ENCODE assay signal across 11 cellular contexts in genomic region chr19:18049390-18049789, GRCh38. TPM values are rescaled to one million over a fixed set of nuclear protein-coding genes. Genes with fewer than 3 reads are reported as not detected.
A peak's percentile ranks its signal among the peaks of the same experiment; 100 is the strongest.
DNase-seq lines count a peak whose midpoint lies in the region; ATAC-seq and TF ChIP-seq lines count a peak whose summit lies in the region.
"Had no signal": no experiment of that assay in that cellular context is flagged by ENCODE, and none has a peak within 500 bp of the region (broad histone marks: within the 10 kb centered on the region; RNA-seq: fewer than 3 reads in every experiment).

No MANE protein-coding gene starts in this region.

- peaks cover 22 to 53% of the 10 kb centered on the region in 2 donors for H3K4me1 ChIP-seq in ascending aorta

- H3K27ac Mint-ChIP-seq in activated naive CD8-positive, alpha-beta T cell treated with anti-CD3 and anti-CD28 coated beads, Interleukin-2, amount 50 U/mL, for 24 hours, result no peak overlapping the region

- H3K4me3 ChIP-seq in ascending aorta (no peak overlapping the region), retinal pigment epithelial cell (ENCODE audit: low read length) (no peak overlapping the region)
- H3K4me3 ChIP-seq: BLaER1 treated with 17β-estradiol and CSF1 and Interleukin-3, amounts not matched to agents 10 nM and 100 nM had no signal

- H3K4me3 Mint-ChIP-seq in activated naive CD8-positive, alpha-beta T cell treated with anti-CD3 and anti-CD28 coated beads, Interleukin-2, amount 50 U/mL, for 24 hours, result no peak overlapping the region

- TF ChIP-seq CTCF in ascending aorta (IDR thresholded peaks at IDR 0.05) (no peak), retinal pigment epithelial cell (conservative IDR thresholded peaks at IDR 0.05; ENCODE audit: low read depth, low read length) (no peak)

- H3K36me3 ChIP-seq in ascending aorta, result no peaks in the 10 kb centered on the region
- H3K36me3 ChIP-seq: BLaER1 treated with 17β-estradiol and CSF1 and Interleukin-3, amounts not matched to agents 10 nM and 100 nM had no signal

- peak in 13 of 14 donors; percentile 9 to 78 (median 45) for DNase-seq in C1 segment of cervical spinal cord (lab: John Stamatoyannopoulos, UW)
- peak; percentile 77 to 96 for DNase-seq in ascending aorta (ENCODE audit: low spot score in 2 of 2)
- peak; percentile 96 for DNase-seq in left ventricle myocardium superior
- DNase-seq in retinal pigment epithelial cell (ENCODE audit: low read depth), result peak; percentile 55
- no peak for DNase-seq in activated naive CD8-positive, alpha-beta T cell treated with anti-CD3 and anti-CD28 coated beads, Interleukin-2, amount 50 U/mL, for 24 hours
- DNase-seq in NCI-H1436 (lab: John Stamatoyannopoulos, UW), result no peak
- DNase-seq: erythroblast had no signal

- no peaks in the 10 kb centered on the region for H3K36me3 Mint-ChIP-seq in activated naive CD8-positive, alpha-beta T cell treated with anti-CD3 and anti-CD28 coated beads, Interleukin-2, amount 50 U/mL, for 24 hours (ENCODE audit: low read depth)

- H3K27me3 Mint-ChIP-seq in activated naive CD8-positive, alpha-beta T cell treated with anti-CD3 and anti-CD28 coated beads, Interleukin-2, amount 50 U/mL, for 24 hours, result peaks cover 9% of the 10 kb centered on the region

- H3K27me3 ChIP-seq in ascending aorta, result no peaks in the 10 kb centered on the region
- H3K27me3 ChIP-seq: BLaER1 treated with 17β-estradiol and CSF1 and Interleukin-3, amounts not matched to agents 10 nM and 100 nM had no signal

- peak overlapping the region; percentile 85 to 87 for H3K27ac ChIP-seq in ascending aorta

- peak; percentile 87 for ATAC-seq in left ventricle myocardium superior
- ATAC-seq in activated naive CD8-positive, alpha-beta T cell treated with anti-CD3 and anti-CD28 coated beads, Interleukin-2, amount 50 U/mL, for 24 hours, result no peak
- ATAC-seq in HG02970 (IDR thresholded peaks at IDR 0.05; ENCODE audit: low FRiP score, unreplicated experiment), result no peak
- ATAC-seq in HG02571 (IDR thresholded peaks at IDR 0.05; ENCODE audit: unreplicated experiment), result no peak

- H3K4me1 Mint-ChIP-seq in activated naive CD8-positive, alpha-beta T cell treated with anti-CD3 and anti-CD28 coated beads, Interleukin-2, amount 50 U/mL, for 24 hours, result peaks cover 35% of the 10 kb centered on the region

- intact Hi-C loops in ascending aorta (cut with DNase I), result loop anchor here (1.0 kb wide), 1 partner anchor 28 kb away; no protein-coding TSS in a partner anchor
- intact Hi-C loops in left ventricle myocardium superior (cut with micrococcal nuclease), result no loop called here

- no peaks in the 10 kb centered on the region for H3K9me3 Mint-ChIP-seq in activated naive CD8-positive, alpha-beta T cell treated with anti-CD3 and anti-CD28 coated beads, Interleukin-2, amount 50 U/mL, for 24 hours

- no peaks in the 10 kb centered on the region for H3K9me3 ChIP-seq in ascending aorta
- H3K9me3 ChIP-seq: BLaER1 treated with 17β-estradiol and CSF1 and Interleukin-3, amounts not matched to agents 10 nM and 100 nM had no signal

RNA-seq across cellular contexts. Expression of gene IL12RB1, which starts 37.3 kb away (rescaled TPM):
- total RNA-seq in ascending aorta (1.5 TPM), left ventricle myocardium superior (0.94 TPM)
- total RNA-seq: SK-MEL-5 had no signal

RNA-seq across cellular contexts. Expression of gene ARRDC2, which starts 41.4 kb away (rescaled TPM):
- 443 TPM for total RNA-seq in ascending aorta
- 17.9 TPM for total RNA-seq in left ventricle myocardium superior

RNA-seq across cellular contexts. Expression of gene MAST3, which starts 48.2 kb away (rescaled TPM):
- total RNA-seq in ascending aorta (32.8 TPM), left ventricle myocardium superior (5.6 TPM)

Comparison
In these comparisons a context has a peak if more than half of its experiments do, and no peak if none do; other contexts are left out.
1. DNase-seq: peak in C1 segment of cervical spinal cord (13 of 14), ascending aorta (2 of 2), left ventricle myocardium superior (single experiment) and retinal pigment epithelial cell (single experiment); none in activated naive CD8-positive, alpha-beta T cell treated with anti-CD3 and anti-CD28 coated beads, Interleukin-2, amount 50 U/mL, for 24 hours (single experiment) and NCI-H1436 (single experiment).
2. RNA of gene ARRDC2, which starts 41.4 kb away (total RNA-seq): 443 TPM in ascending aorta (single experiment); 17.9 TPM in left ventricle myocardium superior (single experiment); every median in the first group is over 10 times any median in the second.